ENCODE assay signal across 8 cellular contexts in the genomic region with DNA sequence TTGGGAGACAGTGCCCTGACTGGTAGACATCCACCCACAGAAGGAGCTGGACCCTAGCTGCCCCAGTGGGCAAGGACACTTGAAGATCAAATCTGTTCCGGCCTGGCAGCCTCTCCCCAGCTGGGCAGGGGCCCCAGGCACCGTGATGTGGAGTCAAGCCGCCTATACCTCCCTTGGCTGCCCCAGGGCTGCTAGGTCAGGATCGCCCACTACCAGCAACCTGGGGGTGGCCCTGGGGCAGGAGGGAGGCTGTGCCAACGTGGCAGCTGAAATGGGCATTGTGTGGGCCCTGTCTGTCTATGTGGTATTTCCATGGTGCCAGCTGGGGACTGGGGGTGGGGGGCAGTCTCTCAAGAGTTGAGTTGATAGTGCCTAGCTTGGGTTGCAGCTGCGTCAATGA. TPM values are rescaled to one million over a fixed set of nuclear protein-coding genes. Genes with fewer than 3 reads are reported as not detected.
DNase-seq lines count a peak whose midpoint lies in the region; ATAC-seq and TF ChIP-seq lines count a peak whose summit lies in the region.

No MANE protein-coding gene starts in this region.

- H3K27me3 ChIP-seq in mucosa of rectum (ENCODE audit: control insufficient read depth in 2 of 2, insufficient read depth in 2 of 2, low read length in 2 of 2) (no peaks in the 10 kb centered on the region), uterus (no peaks in the 10 kb centered on the region)

- H3K36me3 ChIP-seq in mucosa of rectum (ENCODE audit: control insufficient read depth in 2 of 2, insufficient read depth in 2 of 2, low read length in 2 of 2) = peaks cover 19 to 25% of the 10 kb centered on the region in 2 donors
- H3K36me3 ChIP-seq in uterus = no peaks in the 10 kb centered on the region

- H3K9ac ChIP-seq in mucosa of rectum (ENCODE audit: low read depth in 1 of 2, low read length in 2 of 2) = peak overlapping the region; percentile 87 to 95

- H3K27ac ChIP-seq in coronary artery (peak overlapping the region; percentile 85 to 97), mucosa of rectum (ENCODE audit: low read depth in 2 of 2, low read length in 2 of 2) (peak overlapping the region; percentile 74 to 84), uterus (peak overlapping the region; percentile 78 to 84)

- peaks cover 16% of the 10 kb centered on the region for H3K4me1 Mint-ChIP-seq in activated naive CD4-positive, alpha-beta T cell treated with anti-CD3 and anti-CD28 coated beads for 36 hours (ENCODE audit: low read depth)

- TF ChIP-seq CTCF in coronary artery (IDR thresholded peaks at IDR 0.05) (no peak), uterus (IDR thresholded peaks at IDR 0.05) (no peak)

- H3K9me3 ChIP-seq in mucosa of rectum (ENCODE audit: control insufficient read depth in 2 of 2, low read length in 2 of 2) (no peaks in the 10 kb centered on the region), uterus (no peaks in the 10 kb centered on the region)

- no peak for ATAC-seq in GM18858 (IDR thresholded peaks at IDR 0.05; ENCODE audit: unreplicated experiment)

- H3K4me3 Mint-ChIP-seq in activated naive CD4-positive, alpha-beta T cell treated with anti-CD3 and anti-CD28 coated beads for 36 hours = peak overlapping the region; percentile 82

- no peaks in the 10 kb centered on the region for H3K27me3 Mint-ChIP-seq in activated naive CD4-positive, alpha-beta T cell treated with anti-CD3 and anti-CD28 coated beads for 36 hours (ENCODE audit: low read depth)

- CTCF ChIA-PET in activated naive CD4-positive, alpha-beta T cell treated with anti-CD3 and anti-CD28 coated beads for 36 hours (lab: Charles Lee) = interaction anchor here (0.7 to 3.1 kb wide), 4 partner anchors 9 to 143 kb away, joined by 3 to 12 read pairs (median 3); no protein-coding TSS in a partner anchor

- no peak for DNase-seq in activated naive CD4-positive, alpha-beta T cell treated with anti-CD3 and anti-CD28 coated beads for 36 hours
- DNase-seq in activated naive CD4-positive, alpha-beta T cell (lab: John Stamatoyannopoulos, UW) = no peak
- no peak for DNase-seq in coronary artery (ENCODE audit: low spot score)
- DNase-seq in uterus = no peak
- no peak for DNase-seq in H4 (ENCODE audit: low spot score)
- no peak for DNase-seq in HuH-7.5 (ENCODE audit: low spot score)

- H3K9me3 Mint-ChIP-seq in activated naive CD4-positive, alpha-beta T cell treated with anti-CD3 and anti-CD28 coated beads for 36 hours = no peaks in the 10 kb centered on the region

- H3K4me3 ChIP-seq in coronary artery (peak overlapping the region; percentile 97), mucosa of rectum (ENCODE audit: low read length in 2 of 2) (peak overlapping the region; percentile 84 to 96), uterus (peak overlapping the region; percentile 59 to 85)

- H3K36me3 Mint-ChIP-seq in activated naive CD4-positive, alpha-beta T cell treated with anti-CD3 and anti-CD28 coated beads for 36 hours (ENCODE audit: low read depth) = no peaks in the 10 kb centered on the region

- H3K27ac Mint-ChIP-seq in activated naive CD4-positive, alpha-beta T cell treated with anti-CD3 and anti-CD28 coated beads for 36 hours = no peak overlapping the region

- no peak for TF ChIP-seq POLR2A in uterus (IDR thresholded peaks at IDR 0.05)

- intact Hi-C loops in activated naive CD4-positive, alpha-beta T cell treated with anti-CD3 and anti-CD28 coated beads for 36 hours (cut with micrococcal nuclease) = no loop called here
- intact Hi-C loops in uterus (cut with DNase I; ENCODE audit: low total_unique reads) = no loop called here

- peaks cover 50 to 51% of the 10 kb centered on the region in 2 donors for H3K4me1 ChIP-seq in mucosa of rectum (ENCODE audit: control insufficient read depth in 2 of 2, insufficient read depth in 2 of 2, low read length in 2 of 2)
- H3K4me1 ChIP-seq in uterus = peaks cover 0 to 13% of the 10 kb centered on the region in 2 donors

RNA-seq across cellular contexts. Expression of a gene that starts 0.9 kb away (rescaled TPM):
- total RNA-seq in activated naive CD4-positive, alpha-beta T cell treated with anti-CD3 and anti-CD28 coated beads for 36 hours = 10 to 100 TPM; 10.5 to 11.1 TPM
- total RNA-seq in uterus = 10 to 100 TPM; 12.9 to 62.6 (median 32.4) TPM
- total RNA-seq in H4 (2014; rRNA removed; shearing (Covaris generic)) = 37.6 and 41.2 TPM in 2 replicates

RNA-seq across cellular contexts. Expression of a gene that starts 33.9 kb away (rescaled TPM):
- 1 to 10 TPM; 1.1 to 1.3 TPM for total RNA-seq in activated naive CD4-positive, alpha-beta T cell treated with anti-CD3 and anti-CD28 coated beads for 36 hours
- total RNA-seq in uterus = 10 to 100 TPM in 1 of 4 donors, 1 to 10 TPM in 2, not detected in 1; 2.3 to 11.3 (median 6.2) TPM
- 0.70 and 1.2 TPM in 2 replicates for total RNA-seq in H4 (2014; rRNA removed; shearing (Covaris generic))

RNA-seq across cellular contexts. Expression of a gene that starts 40.2 kb away (rescaled TPM):
- total RNA-seq in activated naive CD4-positive, alpha-beta T cell treated with anti-CD3 and anti-CD28 coated beads for 36 hours = 10 to 100 TPM; 17.9 to 19.3 TPM
- 10 to 100 TPM; 14.3 to 73.1 (median 33.4) TPM for total RNA-seq in uterus
- total RNA-seq in H4 (2014; rRNA removed; shearing (Covaris generic)) = 106 and 129 TPM in 2 replicates

RNA-seq across cellular contexts. Expression of a gene that starts 54.4 kb away (rescaled TPM):
- total RNA-seq in activated naive CD4-positive, alpha-beta T cell treated with anti-CD3 and anti-CD28 coated beads for 36 hours = 10 to 100 TPM; 67.7 TPM
- total RNA-seq in uterus = 10 to 100 TPM in 3 of 4 donors, 1 to 10 TPM in 1; 9.2 to 65.3 (median 20.6) TPM
- total RNA-seq in H4 (2014; rRNA removed; shearing (Covaris generic)) = 16.3 and 18.5 TPM in 2 replicates
